In genomic region chr14:92457018-92457565, GRCh38 we compare ENCODE assay signal across 3 cellular contexts.
A peak's percentile ranks its signal among the peaks of the same experiment; 100 is the strongest.
TF ChIP-seq lines count a peak whose summit lies in the region.

No MANE protein-coding gene starts in this region.

TF ChIP-seq in HEK293, 187 proteins besides CTCF, POLR2A, EP300 and RAD21:
- TF ChIP-seq ZNF391 (tag by site-specific recombination; IDR thresholded peaks at IDR 0.05; ENCODE audit: borderline replicate concordance, low read depth) (no peak), ZNF623 (tag by site-specific recombination; IDR thresholded peaks at IDR 0.05) (peak; percentile 92)

TF ChIP-seq in SK-N-SH, 30 proteins besides CTCF, POLR2A, EP300 and RAD21:
- no peak for TF ChIP-seq USF1 (IDR thresholded peaks at IDR 0.05; ENCODE audit: borderline replicate concordance, low read depth)
- TF ChIP-seq SMC3 (IDR thresholded peaks at IDR 0.05; ENCODE audit: low read depth, low read length) = no peak
- TF ChIP-seq NFIC (IDR thresholded peaks at IDR 0.05; ENCODE audit: borderline replicate concordance) = no peak
- TF ChIP-seq RXRA (IDR thresholded peaks at IDR 0.05; ENCODE audit: borderline replicate concordance, low read depth) = no peak
- no peak for TF ChIP-seq SIN3A (IDR thresholded peaks at IDR 0.05; ENCODE audit: borderline replicate concordance, low read depth, low read length)
- no peak for TF ChIP-seq YY1 (IDR thresholded peaks at IDR 0.05; ENCODE audit: low read depth)
- no peak for TF ChIP-seq FOXJ3 (CRISPR knock-in tag; IDR thresholded peaks at IDR 0.05)
- no peak for TF ChIP-seq NRF1 (IDR thresholded peaks at IDR 0.05; ENCODE audit: low read depth, low read length)
- no peak for TF ChIP-seq MAX (IDR thresholded peaks at IDR 0.05; ENCODE audit: low read depth)
- no peak for TF ChIP-seq FOSL2 (IDR thresholded peaks at IDR 0.05; ENCODE audit: borderline replicate concordance, low read depth)
- TF ChIP-seq USF2 (IDR thresholded peaks at IDR 0.05; ENCODE audit: borderline replicate concordance, low read depth, low read length) = no peak
- TF ChIP-seq TCF12 (IDR thresholded peaks at IDR 0.05) = no peak
- TF ChIP-seq IRF3 (IDR thresholded peaks at IDR 0.05; ENCODE audit: low read depth, low read length) = no peak
- TF ChIP-seq POLR2AphosphoS5 (IDR thresholded peaks at IDR 0.05; ENCODE audit: low read depth, low read length) = no peak
TF ChIP-seq in SK-N-SH: peak in this region for 0.

TF ChIP-seq in H1, 55 proteins besides CTCF, POLR2A, EP300 and RAD21:
- peak; percentile 72; the same call in 1 of the 2 replicates for TF ChIP-seq KDM1A (IDR thresholded peaks at IDR 0.05; ENCODE audit: borderline replicate concordance, low read length)
- TF ChIP-seq HDAC2 (IDR thresholded peaks at IDR 0.05; ENCODE audit: borderline replicate concordance in 1 of 2, low read depth in 2 of 2, low read length in 2 of 2) = peak in 1 of 2 experiments; percentile 74; a peak in 1 of 4 replicates
- no peak for TF ChIP-seq SP1 (IDR thresholded peaks at IDR 0.05; ENCODE audit: low read depth, low read length)
TF ChIP-seq in H1: peak in this region for 2.
